In the genomic region with DNA sequence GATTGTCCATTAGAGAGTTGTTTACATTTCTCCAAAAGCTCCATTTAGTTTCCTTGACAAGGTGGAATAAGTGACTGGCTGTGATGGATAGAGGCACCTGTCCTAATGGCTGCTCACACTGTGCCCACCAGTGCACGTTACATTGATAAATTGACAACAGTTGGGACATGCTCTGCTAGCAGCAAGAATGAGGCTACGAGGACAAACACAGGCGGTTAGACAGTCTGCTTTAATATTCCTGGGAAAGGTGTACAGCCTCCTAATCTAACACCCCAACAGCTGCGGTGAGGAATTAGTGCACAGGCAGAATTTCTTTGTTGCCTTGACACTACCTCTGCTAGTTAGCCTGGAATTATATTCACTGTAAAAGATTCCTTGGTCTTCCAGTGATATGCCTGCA, we compare ENCODE assay signal across 11 cellular contexts.
DNase-seq lines count a peak whose midpoint lies in the region; ATAC-seq and TF ChIP-seq lines count a peak whose summit lies in the region.
"Had no signal": no experiment of that assay in that cellular context is flagged by ENCODE, and none has a peak within 500 bp of the region (broad histone marks: within the 10 kb centered on the region; RNA-seq: fewer than 3 reads in every experiment).

No MANE protein-coding gene starts in this region.

- H3K4me2 ChIP-seq in SU-DHL-6 (ENCODE audit: low read depth, low read length, poor library complexity, severe bottlenecking) (no peak overlapping the region), mesendoderm (ENCODE audit: low read length) (no peak overlapping the region)

- no peak overlapping the region for H3K4ac ChIP-seq in mesendoderm (ENCODE audit: low read depth, low read length)

- no peak for ATAC-seq in heart left ventricle
- ATAC-seq in GM21528 (IDR thresholded peaks at IDR 0.05; ENCODE audit: low FRiP score, unreplicated experiment), result no peak

- peak overlapping the region in 6 of 12 donors; percentile 41 to 73 (median 56) for H3K27ac ChIP-seq in heart left ventricle
- no peak overlapping the region for H3K27ac ChIP-seq in SU-DHL-6 (ENCODE audit: low read depth, low read length)
- H3K27ac ChIP-seq in mesendoderm (ENCODE audit: low read depth, low read length), result no peak overlapping the region
- peak overlapping the region in 1 of 2 donors; percentile 68 for H3K27ac ChIP-seq in tibial artery
- H3K27ac ChIP-seq: neutrophil had no signal

- no peaks in the 10 kb centered on the region for H3K9me2 ChIP-seq in SU-DHL-6 (replicated peaks; ENCODE audit: insufficient read depth, low read length)

- peak overlapping the region; percentile 84 for H2BK120ac ChIP-seq in mesendoderm (ENCODE audit: low read depth, low read length)

- H4K8ac ChIP-seq in mesendoderm (ENCODE audit: low read depth, low read length), result no peak overlapping the region

- peaks cover 0 to 7% (median 0%) of the 10 kb centered on the region in 12 donors for H3K9me3 ChIP-seq in heart left ventricle
- H3K9me3 ChIP-seq in SU-DHL-6 (ENCODE audit: insufficient read depth, low read length), result no peaks in the 10 kb centered on the region
- H3K9me3 ChIP-seq in tibial artery, result peaks cover 0 to 4% (median 0%) of the 10 kb centered on the region in 3 donors
- H3K9me3 ChIP-seq: neutrophil had no signal

- intact Hi-C loops in heart left ventricle (cut with DNase I), result loop anchor here in 1 of 10 donors (10.0 kb wide), 1 partner anchor 359 kb away; the partner anchor contains the start of gene LMO4
- intact Hi-C loops in cardiac septum (cut with DNase I), result loop anchor here (10.0 kb wide), 1 partner anchor 349 kb away; no protein-coding TSS in a partner anchor
- intact Hi-C loops in tibial artery (cut with DNase I; ENCODE audit: low total_unique reads), result no loop called here

- H2AFZ ChIP-seq in SU-DHL-6 (ENCODE audit: low read depth, low read length, severe bottlenecking), result peak overlapping the region; percentile 12

- TF ChIP-seq CTCF in heart left ventricle (IDR thresholded peaks at IDR 0.05) (no peak), SU-DHL-6 (IDR thresholded peaks at IDR 0.05; ENCODE audit: insufficient read depth, low read length, poor library complexity, severe bottlenecking) (no peak), tibial artery (IDR thresholded peaks at IDR 0.05) (no peak)

- H2AK5ac ChIP-seq in mesendoderm (ENCODE audit: low read length), result no peak overlapping the region

- no peaks in the 10 kb centered on the region for H3K79me1 ChIP-seq in mesendoderm (ENCODE audit: low read length)

- TF ChIP-seq POLR2A in heart left ventricle (IDR thresholded peaks at IDR 0.05), result no peak

- H3K36me3 ChIP-seq in heart left ventricle (no peaks in the 10 kb centered on the region), SU-DHL-6 (ENCODE audit: low read length) (no peaks in the 10 kb centered on the region), mesendoderm (ENCODE audit: control insufficient read depth, insufficient read depth, low read length) (no peaks in the 10 kb centered on the region), tibial artery (no peaks in the 10 kb centered on the region)
- H3K36me3 ChIP-seq: neutrophil had no signal

- no peak overlapping the region for H3K18ac ChIP-seq in mesendoderm (ENCODE audit: low read length)

- H3K9ac ChIP-seq in SU-DHL-6 (ENCODE audit: low read length) (no peak overlapping the region), mesendoderm (ENCODE audit: low read length) (no peak overlapping the region)

- no peak overlapping the region for H3K56ac ChIP-seq in mesendoderm (ENCODE audit: low read length)

- no peaks in the 10 kb centered on the region for H3K27me3 ChIP-seq in heart left ventricle
- H3K27me3 ChIP-seq in SU-DHL-6 (ENCODE audit: low read length), result no peaks in the 10 kb centered on the region
- no peaks in the 10 kb centered on the region for H3K27me3 ChIP-seq in mesendoderm (ENCODE audit: insufficient read depth, low read length, poor library complexity)
- H3K27me3 ChIP-seq in tibial artery, result no peaks in the 10 kb centered on the region
- H3K27me3 ChIP-seq: neutrophil had no signal

- peak overlapping the region in 8 of 12 donors; percentile 49 to 58 (median 56) for H3K4me3 ChIP-seq in heart left ventricle
- no peak overlapping the region for H3K4me3 ChIP-seq in SU-DHL-6 (ENCODE audit: insufficient read depth, low read length, poor library complexity, severe bottlenecking)
- H3K4me3 ChIP-seq in mesendoderm (ENCODE audit: low read length), result no peak overlapping the region
- H3K4me3 ChIP-seq in tibial artery, result peak overlapping the region; percentile 39 to 52

- no peak for DNase-seq in heart left ventricle
- no peak for DNase-seq in cardiac septum (ENCODE audit: low spot score)
- DNase-seq in mesendoderm, result no peak
- DNase-seq in tibial artery, result no peak
- no peak for DNase-seq in A172 (ENCODE audit: low spot score)
- DNase-seq in cerebellum (ENCODE audit: low spot score), result no peak
- DNase-seq: AML-193, SW 1271 had no signal

- no peaks in the 10 kb centered on the region for H3K79me2 ChIP-seq in SU-DHL-6 (ENCODE audit: insufficient read depth, low read length)
- no peaks in the 10 kb centered on the region for H3K79me2 ChIP-seq in mesendoderm (ENCODE audit: control insufficient read depth, insufficient read depth, low read length)

- H2BK15ac ChIP-seq in mesendoderm (replicated peaks; ENCODE audit: low read depth), result no peak overlapping the region

- H3F3A ChIP-seq in SU-DHL-6 (ENCODE audit: insufficient read depth), result no peaks in the 10 kb centered on the region

- H2BK5ac ChIP-seq in mesendoderm (ENCODE audit: low read length), result no peak overlapping the region

- H3K4me1 ChIP-seq in heart left ventricle, result peaks cover 0 to 16% (median 5%) of the 10 kb centered on the region in 12 donors
- no peaks in the 10 kb centered on the region for H3K4me1 ChIP-seq in mesendoderm (ENCODE audit: control insufficient read depth, low read depth, low read length)
- H3K4me1 ChIP-seq in tibial artery, result peaks cover 0 to 8% (median 0%) of the 10 kb centered on the region in 4 donors

- 80 to 95% (median 88%) methylated on average over 4 of the region's 4 CpGs for WGBS in heart left ventricle, 4 donors
- WGBS in mesendoderm (ENCODE audit: extremely low coverage, insufficient coverage, low lambda C conversion rate), result no CpG with 5 or more reads among the region's 4 CpGs

- H3K23ac ChIP-seq in mesendoderm (ENCODE audit: low read length), result no peak overlapping the region

- no peak overlapping the region for H4K5ac ChIP-seq in mesendoderm (ENCODE audit: low read length)

- no peaks in the 10 kb centered on the region for H4K20me1 ChIP-seq in SU-DHL-6 (ENCODE audit: low read depth, low read length)

Comparison
In these comparisons a context has a peak if more than half of its experiments do, and no peak if none do; other contexts are left out.
1. H3K4me3 ChIP-seq: peak in heart left ventricle (8 of 12) and tibial artery (2 of 2); none in SU-DHL-6 (single experiment) and mesendoderm (single experiment).